In genomic region chr13:100378533-100378932, GRCh38 we compare ENCODE assay signal across 10 cellular contexts.
"Had no signal": no experiment of that assay in that cellular context is flagged by ENCODE, and none has a peak within 500 bp of the region (broad histone marks: within the 10 kb centered on the region; RNA-seq: fewer than 3 reads in every experiment).

No MANE protein-coding gene starts in this region.

- H3K36me3 ChIP-seq: HAP-1 had no signal

- H3K9ac ChIP-seq: GM23248 had no signal

- H3K4me1 ChIP-seq: HAP-1 had no signal

- H3K4me3 ChIP-seq: GM23248, GM23338, HAP-1 had no signal

- DNase-seq: GM23248, GOT3, H7, H9, HCEC 1CT, HFFc6 had no signal

- H2AFZ ChIP-seq: GM23248, GM23338 had no signal

- ATAC-seq: GM23338, HCT116 had no signal

- FAIRE-seq: H1 had no signal

- H3K4me2 ChIP-seq: GM23338 had no signal

- H3K27ac ChIP-seq: GM23248 had no signal
